In the genomic region with DNA sequence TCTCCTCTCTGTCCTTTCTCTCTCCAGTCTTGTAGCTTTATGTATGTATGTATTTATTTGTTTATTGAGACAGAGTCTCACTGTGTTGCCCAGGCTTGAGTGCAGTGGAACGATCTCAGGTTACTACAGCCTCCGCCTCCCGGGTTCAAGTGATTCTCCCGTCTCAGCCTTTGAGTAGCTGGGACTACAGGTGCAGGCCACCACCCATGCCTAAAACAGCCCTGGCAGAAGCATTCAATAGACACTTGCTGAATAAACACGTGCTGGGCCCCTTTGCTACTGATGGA, we compare ENCODE assay signal across 2 cellular contexts.
TF ChIP-seq lines count a peak whose summit lies in the region.

No MANE protein-coding gene starts in this region.

TF ChIP-seq in HCT116, 20 proteins besides CTCF, POLR2A, EP300 and RAD21:
- no peak for TF ChIP-seq SIN3A (IDR thresholded peaks at IDR 0.05; ENCODE audit: low read depth)
- TF ChIP-seq ELF1 (IDR thresholded peaks at IDR 0.05; ENCODE audit: borderline replicate concordance, low read depth), result no peak
- TF ChIP-seq, protein P1, sequence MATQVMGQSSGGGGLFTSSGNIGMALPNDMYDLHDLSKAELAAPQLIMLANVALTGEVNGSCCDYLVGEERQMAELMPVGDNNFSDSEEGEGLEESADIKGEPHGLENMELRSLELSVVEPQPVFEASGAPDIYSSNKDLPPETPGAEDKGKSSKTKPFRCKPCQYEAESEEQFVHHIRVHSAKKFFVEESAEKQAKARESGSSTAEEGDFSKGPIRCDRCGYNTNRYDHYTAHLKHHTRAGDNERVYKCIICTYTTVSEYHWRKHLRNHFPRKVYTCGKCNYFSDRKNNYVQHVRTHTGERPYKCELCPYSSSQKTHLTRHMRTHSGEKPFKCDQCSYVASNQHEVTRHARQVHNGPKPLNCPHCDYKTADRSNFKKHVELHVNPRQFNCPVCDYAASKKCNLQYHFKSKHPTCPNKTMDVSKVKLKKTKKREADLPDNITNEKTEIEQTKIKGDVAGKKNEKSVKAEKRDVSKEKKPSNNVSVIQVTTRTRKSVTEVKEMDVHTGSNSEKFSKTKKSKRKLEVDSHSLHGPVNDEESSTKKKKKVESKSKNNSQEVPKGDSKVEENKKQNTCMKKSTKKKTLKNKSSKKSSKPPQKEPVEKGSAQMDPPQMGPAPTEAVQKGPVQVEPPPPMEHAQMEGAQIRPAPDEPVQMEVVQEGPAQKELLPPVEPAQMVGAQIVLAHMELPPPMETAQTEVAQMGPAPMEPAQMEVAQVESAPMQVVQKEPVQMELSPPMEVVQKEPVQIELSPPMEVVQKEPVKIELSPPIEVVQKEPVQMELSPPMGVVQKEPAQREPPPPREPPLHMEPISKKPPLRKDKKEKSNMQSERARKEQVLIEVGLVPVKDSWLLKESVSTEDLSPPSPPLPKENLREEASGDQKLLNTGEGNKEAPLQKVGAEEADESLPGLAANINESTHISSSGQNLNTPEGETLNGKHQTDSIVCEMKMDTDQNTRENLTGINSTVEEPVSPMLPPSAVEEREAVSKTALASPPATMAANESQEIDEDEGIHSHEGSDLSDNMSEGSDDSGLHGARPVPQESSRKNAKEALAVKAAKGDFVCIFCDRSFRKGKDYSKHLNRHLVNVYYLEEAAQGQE (IDR thresholded peaks at IDR 0.05; ENCODE audit: low read depth), result no peak
- no peak for TF ChIP-seq EGR1 (IDR thresholded peaks at IDR 0.05; ENCODE audit: low read depth)
- TF ChIP-seq, protein P2, sequence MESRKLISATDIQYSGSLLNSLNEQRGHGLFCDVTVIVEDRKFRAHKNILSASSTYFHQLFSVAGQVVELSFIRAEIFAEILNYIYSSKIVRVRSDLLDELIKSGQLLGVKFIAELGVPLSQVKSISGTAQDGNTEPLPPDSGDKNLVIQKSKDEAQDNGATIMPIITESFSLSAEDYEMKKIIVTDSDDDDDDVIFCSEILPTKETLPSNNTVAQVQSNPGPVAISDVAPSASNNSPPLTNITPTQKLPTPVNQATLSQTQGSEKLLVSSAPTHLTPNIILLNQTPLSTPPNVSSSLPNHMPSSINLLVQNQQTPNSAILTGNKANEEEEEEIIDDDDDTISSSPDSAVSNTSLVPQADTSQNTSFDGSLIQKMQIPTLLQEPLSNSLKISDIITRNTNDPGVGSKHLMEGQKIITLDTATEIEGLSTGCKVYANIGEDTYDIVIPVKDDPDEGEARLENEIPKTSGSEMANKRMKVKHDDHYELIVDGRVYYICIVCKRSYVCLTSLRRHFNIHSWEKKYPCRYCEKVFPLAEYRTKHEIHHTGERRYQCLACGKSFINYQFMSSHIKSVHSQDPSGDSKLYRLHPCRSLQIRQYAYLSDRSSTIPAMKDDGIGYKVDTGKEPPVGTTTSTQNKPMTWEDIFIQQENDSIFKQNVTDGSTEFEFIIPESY (IDR thresholded peaks at IDR 0.05; ENCODE audit: extremely low read depth, insufficient replicate concordance, low read length), result no peak
- no peak for TF ChIP-seq YY1 (IDR thresholded peaks at IDR 0.05; ENCODE audit: extremely low read depth, insufficient replicate concordance, low read depth, low read length)

TF ChIP-seq in GM12878, 131 proteins besides CTCF, POLR2A, EP300 and RAD21:
- TF ChIP-seq NFXL1 (IDR thresholded peaks at IDR 0.05; ENCODE audit: borderline replicate concordance), result no peak
- TF ChIP-seq, protein P3, sequence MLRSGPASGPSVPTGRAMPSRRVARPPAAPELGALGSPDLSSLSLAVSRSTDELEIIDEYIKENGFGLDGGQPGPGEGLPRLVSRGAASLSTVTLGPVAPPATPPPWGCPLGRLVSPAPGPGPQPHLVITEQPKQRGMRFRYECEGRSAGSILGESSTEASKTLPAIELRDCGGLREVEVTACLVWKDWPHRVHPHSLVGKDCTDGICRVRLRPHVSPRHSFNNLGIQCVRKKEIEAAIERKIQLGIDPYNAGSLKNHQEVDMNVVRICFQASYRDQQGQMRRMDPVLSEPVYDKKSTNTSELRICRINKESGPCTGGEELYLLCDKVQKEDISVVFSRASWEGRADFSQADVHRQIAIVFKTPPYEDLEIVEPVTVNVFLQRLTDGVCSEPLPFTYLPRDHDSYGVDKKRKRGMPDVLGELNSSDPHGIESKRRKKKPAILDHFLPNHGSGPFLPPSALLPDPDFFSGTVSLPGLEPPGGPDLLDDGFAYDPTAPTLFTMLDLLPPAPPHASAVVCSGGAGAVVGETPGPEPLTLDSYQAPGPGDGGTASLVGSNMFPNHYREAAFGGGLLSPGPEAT (IDR thresholded peaks at IDR 0.05; ENCODE audit: low read depth), result no peak
- TF ChIP-seq HCFC1 (IDR thresholded peaks at IDR 0.05; ENCODE audit: low read length), result no peak
- TF ChIP-seq CHD4 (IDR thresholded peaks at IDR 0.05), result no peak
- TF ChIP-seq, protein P4, sequence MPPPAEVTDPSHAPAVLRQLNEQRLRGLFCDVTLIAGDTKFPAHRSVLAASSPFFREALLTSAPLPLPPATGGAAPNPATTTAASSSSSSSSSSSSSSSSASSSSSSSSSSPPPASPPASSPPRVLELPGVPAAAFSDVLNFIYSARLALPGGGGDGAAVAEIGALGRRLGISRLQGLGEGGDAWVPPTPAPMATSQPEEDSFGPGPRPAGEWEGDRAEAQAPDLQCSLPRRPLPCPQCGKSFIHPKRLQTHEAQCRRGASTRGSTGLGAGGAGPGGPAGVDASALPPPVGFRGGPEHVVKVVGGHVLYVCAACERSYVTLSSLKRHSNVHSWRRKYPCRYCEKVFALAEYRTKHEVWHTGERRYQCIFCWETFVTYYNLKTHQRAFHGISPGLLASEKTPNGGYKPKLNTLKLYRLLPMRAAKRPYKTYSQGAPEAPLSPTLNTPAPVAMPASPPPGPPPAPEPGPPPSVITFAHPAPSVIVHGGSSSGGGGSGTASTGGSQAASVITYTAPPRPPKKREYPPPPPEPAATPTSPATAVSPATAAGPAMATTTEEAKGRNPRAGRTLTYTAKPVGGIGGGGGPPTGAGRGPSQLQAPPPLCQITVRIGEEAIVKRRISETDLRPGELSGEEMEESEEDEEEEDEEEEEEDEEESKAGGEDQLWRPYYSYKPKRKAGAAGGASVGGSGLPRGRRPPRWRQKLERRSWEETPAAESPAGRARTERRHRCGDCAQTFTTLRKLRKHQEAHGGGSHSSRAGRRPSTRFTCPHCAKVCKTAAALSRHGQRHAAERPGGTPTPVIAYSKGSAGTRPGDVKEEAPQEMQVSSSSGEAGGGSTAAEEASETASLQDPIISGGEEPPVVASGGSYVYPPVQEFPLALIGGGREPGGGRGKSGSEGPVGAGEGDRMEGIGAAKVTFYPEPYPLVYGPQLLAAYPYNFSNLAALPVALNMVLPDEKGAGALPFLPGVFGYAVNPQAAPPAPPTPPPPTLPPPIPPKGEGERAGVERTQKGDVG (CRISPR knock-in tag; IDR thresholded peaks at IDR 0.05), result no peak
- TF ChIP-seq ZNF24 (IDR thresholded peaks at IDR 0.05), result no peak
- no peak for TF ChIP-seq JUND (IDR thresholded peaks at IDR 0.05; ENCODE audit: low read depth, low read length)
- TF ChIP-seq SIX5 (IDR thresholded peaks at IDR 0.05; ENCODE audit: low read depth, low read length, severe bottlenecking), result no peak
- TF ChIP-seq HDAC6 (IDR thresholded peaks at IDR 0.05; ENCODE audit: unreplicated experiment), result no peak
- no peak for TF ChIP-seq POLR2AphosphoS2 (IDR thresholded peaks at IDR 0.05; ENCODE audit: low read depth, low read length)
- no peak for TF ChIP-seq SP1 (IDR thresholded peaks at IDR 0.05; ENCODE audit: low read depth, low read length)
- no peak for TF ChIP-seq BACH1 (IDR thresholded peaks at IDR 0.05; ENCODE audit: borderline replicate concordance)
- TF ChIP-seq GATAD2B (conservative IDR thresholded peaks at IDR 0.05; ENCODE audit: low read depth), result no peak
- no peak for TF ChIP-seq SUPT20H (IDR thresholded peaks at IDR 0.05; ENCODE audit: borderline replicate concordance, control insufficient read depth, low read depth, low read length)
- TF ChIP-seq, protein P5, sequence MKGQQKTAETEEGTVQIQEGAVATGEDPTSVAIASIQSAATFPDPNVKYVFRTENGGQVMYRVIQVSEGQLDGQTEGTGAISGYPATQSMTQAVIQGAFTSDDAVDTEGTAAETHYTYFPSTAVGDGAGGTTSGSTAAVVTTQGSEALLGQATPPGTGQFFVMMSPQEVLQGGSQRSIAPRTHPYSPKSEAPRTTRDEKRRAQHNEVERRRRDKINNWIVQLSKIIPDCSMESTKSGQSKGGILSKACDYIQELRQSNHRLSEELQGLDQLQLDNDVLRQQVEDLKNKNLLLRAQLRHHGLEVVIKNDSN (IDR thresholded peaks at IDR 0.05; ENCODE audit: borderline replicate concordance, extremely low read length, insufficient read depth, low read depth, low read length), result no peak
- no peak for TF ChIP-seq NBN (IDR thresholded peaks at IDR 0.05)
- TF ChIP-seq, protein P6, sequence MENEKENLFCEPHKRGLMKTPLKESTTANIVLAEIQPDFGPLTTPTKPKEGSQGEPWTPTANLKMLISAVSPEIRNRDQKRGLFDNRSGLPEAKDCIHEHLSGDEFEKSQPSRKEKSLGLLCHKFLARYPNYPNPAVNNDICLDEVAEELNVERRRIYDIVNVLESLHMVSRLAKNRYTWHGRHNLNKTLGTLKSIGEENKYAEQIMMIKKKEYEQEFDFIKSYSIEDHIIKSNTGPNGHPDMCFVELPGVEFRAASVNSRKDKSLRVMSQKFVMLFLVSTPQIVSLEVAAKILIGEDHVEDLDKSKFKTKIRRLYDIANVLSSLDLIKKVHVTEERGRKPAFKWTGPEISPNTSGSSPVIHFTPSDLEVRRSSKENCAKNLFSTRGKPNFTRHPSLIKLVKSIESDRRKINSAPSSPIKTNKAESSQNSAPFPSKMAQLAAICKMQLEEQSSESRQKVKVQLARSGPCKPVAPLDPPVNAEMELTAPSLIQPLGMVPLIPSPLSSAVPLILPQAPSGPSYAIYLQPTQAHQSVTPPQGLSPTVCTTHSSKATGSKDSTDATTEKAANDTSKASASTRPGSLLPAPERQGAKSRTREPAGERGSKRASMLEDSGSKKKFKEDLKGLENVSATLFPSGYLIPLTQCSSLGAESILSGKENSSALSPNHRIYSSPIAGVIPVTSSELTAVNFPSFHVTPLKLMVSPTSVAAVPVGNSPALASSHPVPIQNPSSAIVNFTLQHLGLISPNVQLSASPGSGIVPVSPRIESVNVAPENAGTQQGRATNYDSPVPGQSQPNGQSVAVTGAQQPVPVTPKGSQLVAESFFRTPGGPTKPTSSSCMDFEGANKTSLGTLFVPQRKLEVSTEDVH (IDR thresholded peaks at IDR 0.05; ENCODE audit: low read depth, partially characterized antibody), result no peak
- TF ChIP-seq HDAC2 (IDR thresholded peaks at IDR 0.05), result no peak
